In the genomic region with DNA sequence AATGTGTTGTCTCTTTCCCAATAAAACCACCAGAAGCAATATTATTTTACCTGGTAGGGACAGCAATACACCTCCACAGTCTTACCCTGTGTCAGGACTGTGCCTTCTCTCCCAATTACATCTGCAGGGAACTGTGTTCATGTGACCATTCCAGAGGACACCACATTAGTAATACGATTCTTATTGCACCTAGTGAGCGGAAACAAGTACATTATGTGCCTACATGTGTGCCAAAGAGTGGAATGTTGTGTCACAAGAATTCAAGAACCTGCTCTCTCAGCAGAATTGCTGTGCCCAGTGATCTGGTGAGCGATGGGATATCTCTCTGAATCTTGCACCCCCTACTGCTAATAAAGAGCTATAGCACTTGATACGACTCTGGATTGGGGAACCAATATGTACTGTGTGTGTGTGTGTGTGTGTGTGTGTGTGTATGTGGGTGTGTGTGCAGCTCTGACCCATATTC, we compare ENCODE assay signal across 9 cellular contexts. TPM values are rescaled to one million over a fixed set of nuclear protein-coding genes. Genes with fewer than 3 reads are reported as not detected.
DNase-seq lines count a peak whose midpoint lies in the region; TF ChIP-seq lines count a peak whose summit lies in the region.
"Had no signal": no experiment of that assay in that cellular context is flagged by ENCODE, and none has a peak within 500 bp of the region (broad histone marks: within the 10 kb centered on the region; RNA-seq: fewer than 3 reads in every experiment).

No MANE protein-coding gene starts in this region.

- peak; percentile 47 for TF ChIP-seq CTCF in LNCAP (IDR thresholded peaks at IDR 0.05)
- peak; percentile 27 for TF ChIP-seq CTCF in progenitor cell of endocrine pancreas (IDR thresholded peaks at IDR 0.05; ENCODE audit: unreplicated experiment)

- peak; percentile 44 for DNase-seq in DMS 273 (lab: John Stamatoyannopoulos, UW; ENCODE audit: unreplicated experiment)
- DNase-seq in DMS 273 treated with DMSO at 0.1 percent for 48 hours (lab: John Stamatoyannopoulos, UW), result no peak
- DNase-seq in dermis microvascular lymphatic vessel endothelial cell (ENCODE audit: low read depth in 2 of 2), result peak; percentile 31 to 36
- DNase-seq in progenitor cell of endocrine pancreas (ENCODE audit: low spot score, unreplicated experiment), result no peak
- no peak for DNase-seq in hepatic stellate cell (ENCODE audit: low spot score)
- no peak for DNase-seq in NCI-H2196 (lab: John Stamatoyannopoulos, UW; ENCODE audit: unreplicated experiment)
- no peak for DNase-seq in NCI-H1092 (lab: John Stamatoyannopoulos, UW)
- DNase-seq: activated naive CD8-positive, alpha-beta T cell treated with anti-CD3 and anti-CD28 coated beads, Interleukin-2, amount 10 ng/mL, durations not matched to agents 7 days and 5 days had no signal

- H3K36me3 Mint-ChIP-seq in progenitor cell of endocrine pancreas (ENCODE audit: insufficient read depth), result no peaks in the 10 kb centered on the region
- H3K36me3 Mint-ChIP-seq: activated naive CD8-positive, alpha-beta T cell treated with anti-CD3 and anti-CD28 coated beads, Interleukin-2, amount 10 ng/mL, durations not matched to agents 7 days and 5 days had no signal

- H3K9me3 Mint-ChIP-seq in progenitor cell of endocrine pancreas (ENCODE audit: low read depth), result peaks cover 2% of the 10 kb centered on the region
- H3K9me3 Mint-ChIP-seq: activated naive CD8-positive, alpha-beta T cell treated with anti-CD3 and anti-CD28 coated beads, Interleukin-2, amount 10 ng/mL, durations not matched to agents 7 days and 5 days had no signal

- H3K27ac Mint-ChIP-seq in progenitor cell of endocrine pancreas, result no peak overlapping the region
- H3K27ac Mint-ChIP-seq: activated naive CD8-positive, alpha-beta T cell treated with anti-CD3 and anti-CD28 coated beads, Interleukin-2, amount 10 ng/mL, durations not matched to agents 7 days and 5 days had no signal

- H3K27me3 Mint-ChIP-seq in progenitor cell of endocrine pancreas, result peaks cover 2% of the 10 kb centered on the region

- no peak overlapping the region for H3K4me3 Mint-ChIP-seq in progenitor cell of endocrine pancreas (ENCODE audit: low read depth)
- H3K4me3 Mint-ChIP-seq: activated naive CD8-positive, alpha-beta T cell treated with anti-CD3 and anti-CD28 coated beads, Interleukin-2, amount 10 ng/mL, durations not matched to agents 7 days and 5 days had no signal

- H3K4me1 Mint-ChIP-seq in progenitor cell of endocrine pancreas (ENCODE audit: low read depth), result peaks cover 2% of the 10 kb centered on the region

RNA-seq across cellular contexts. Expression of a gene that starts 57.4 kb away (rescaled TPM):
- 2.8 and 5.3 TPM in 2 replicates for total RNA-seq in dermis microvascular lymphatic vessel endothelial cell
- total RNA-seq in progenitor cell of endocrine pancreas, result 0.46 and 1.1 TPM in 2 replicates
- total RNA-seq: activated naive CD8-positive, alpha-beta T cell treated with anti-CD3 and anti-CD28 coated beads, Interleukin-2, amount 10 ng/mL, durations not matched to agents 7 days and 5 days had no signal

Comparison
In these comparisons a context has a peak if more than half of its experiments do, and no peak if none do; other contexts are left out.
1. DNase-seq: peak in DMS 273 (single experiment) and dermis microvascular lymphatic vessel endothelial cell (2 of 2); none in DMS 273 treated with DMSO at 0.1 percent for 48 hours (single experiment), progenitor cell of endocrine pancreas (single experiment), hepatic stellate cell (single experiment), NCI-H2196 (single experiment) and NCI-H1092 (single experiment).